14 cellular contexts compared by ENCODE assay signal in genomic region chr5:139699352-139699751, GRCh38. TPM values are rescaled to one million over a fixed set of nuclear protein-coding genes. Genes with fewer than 3 reads are reported as not detected.
DNase-seq lines count a peak whose midpoint lies in the region; ATAC-seq and TF ChIP-seq lines count a peak whose summit lies in the region.
"Had no signal": no experiment of that assay in that cellular context is flagged by ENCODE, and none has a peak within 500 bp of the region (broad histone marks: within the 10 kb centered on the region; RNA-seq: fewer than 3 reads in every experiment).

No MANE protein-coding gene starts in this region.

- in situ Hi-C loops in KBM-7 (cut with MboI; ENCODE audit: low pct_unique_long_range_greater_than_20kb, low sequenced_read_pairs), result no loop called here

- no peak overlapping the region for H2AFZ ChIP-seq in neural progenitor cell (replicated peaks)

- H3K36me3 Mint-ChIP-seq in neural progenitor cell, result no peaks in the 10 kb centered on the region

- no peak for TF ChIP-seq CTCF in right atrium auricular region (IDR thresholded peaks at IDR 0.05)
- TF ChIP-seq CTCF in coronary artery (IDR thresholded peaks at IDR 0.05), result no peak
- no peak for TF ChIP-seq CTCF in neural progenitor cell (IDR thresholded peaks at IDR 0.05)
- TF ChIP-seq CTCF in uterus (IDR thresholded peaks at IDR 0.05), result no peak

- ATAC-seq in Right ventricle myocardium inferior, result no peak

- peak overlapping the region; percentile 57 for H3K4me3 Mint-ChIP-seq in neural progenitor cell
- H3K4me3 Mint-ChIP-seq: activated B cell treated with CpG ODN at 0.5 μM for 24 hours had no signal

- H3K9me3 ChIP-seq in right atrium auricular region (no peaks in the 10 kb centered on the region), neural progenitor cell (ENCODE audit: low read depth) (no peaks in the 10 kb centered on the region), uterus (no peaks in the 10 kb centered on the region)

- peak overlapping the region; percentile 87 to 90 for H3K27ac ChIP-seq in right atrium auricular region
- H3K27ac ChIP-seq in coronary artery, result peak overlapping the region; percentile 44 to 95
- no peak overlapping the region for H3K27ac ChIP-seq in neural progenitor cell
- peak overlapping the region; percentile 37 to 95 for H3K27ac ChIP-seq in uterus

- H3K4me1 ChIP-seq in right atrium auricular region, result peaks cover 2 to 47% of the 10 kb centered on the region in 2 donors
- H3K4me1 ChIP-seq in neural progenitor cell, result peaks cover 40% of the 10 kb centered on the region
- peaks cover 0 to 26% of the 10 kb centered on the region in 2 donors for H3K4me1 ChIP-seq in uterus

- TF ChIP-seq POLR2A in uterus (IDR thresholded peaks at IDR 0.05), result no peak

- H3K79me2 ChIP-seq in neural progenitor cell (ENCODE audit: low read depth), result no peaks in the 10 kb centered on the region

- peaks cover 11% of the 10 kb centered on the region for H3K27me3 Mint-ChIP-seq in neural progenitor cell (ENCODE audit: insufficient read depth, low read depth)

- no peak overlapping the region for H3K4me3 ChIP-seq in right atrium auricular region
- no peak overlapping the region for H3K4me3 ChIP-seq in coronary artery
- H3K4me3 ChIP-seq in neural progenitor cell, result no peak overlapping the region
- no peak overlapping the region for H3K4me3 ChIP-seq in uterus

- no peak overlapping the region for H3K9ac ChIP-seq in neural progenitor cell

- H3K36me3 ChIP-seq in right atrium auricular region (no peaks in the 10 kb centered on the region), neural progenitor cell (no peaks in the 10 kb centered on the region), uterus (no peaks in the 10 kb centered on the region)

- no peaks in the 10 kb centered on the region for H4K20me1 ChIP-seq in neural progenitor cell (ENCODE audit: low read depth)

- intact Hi-C loops in Right ventricle myocardium inferior (cut with DNase I), result loop anchor here (5.0 kb wide), 1 partner anchor 68 kb away; no protein-coding TSS in a partner anchor
- intact Hi-C loops in uterus (cut with DNase I; ENCODE audit: low total_unique reads), result no loop called here

- peaks cover 3% of the 10 kb centered on the region for H3K9me3 Mint-ChIP-seq in neural progenitor cell
- H3K9me3 Mint-ChIP-seq: activated B cell treated with CpG ODN at 0.5 μM for 24 hours; activated T-helper 2 cell treated with anti-CD3 and anti-CD28 coated beads, Interferon-gamma antibody, Interleukin-2, Interleukin-4, amounts not matched to agents 10 μg/mL and 5 μg/mL and 100 μg/mL, durations not matched to agents 14 hours and 24 hours and 36 hours had no signal

- peaks cover 55% of the 10 kb centered on the region for H3K4me1 Mint-ChIP-seq in neural progenitor cell

- H3F3A ChIP-seq in neural progenitor cell (ENCODE audit: low read depth), result peaks cover 66% of the 10 kb centered on the region

- H3K27me3 ChIP-seq in right atrium auricular region, result no peaks in the 10 kb centered on the region
- H3K27me3 ChIP-seq in neural progenitor cell, result peaks cover 30% of the 10 kb centered on the region
- no peaks in the 10 kb centered on the region for H3K27me3 ChIP-seq in uterus

- DNase-seq in right atrium auricular region (ENCODE audit: low spot score) (no peak), Right ventricle myocardium inferior (ENCODE audit: missing footprints) (no peak), coronary artery (ENCODE audit: low spot score) (no peak), neural progenitor cell (ENCODE audit: low spot score) (no peak), uterus (no peak), SW480 (ENCODE audit: low spot score) (no peak), KBM-7 (no peak)
- no peak for DNase-seq in stimulated activated CD8-positive, alpha-beta memory T cell treated with anti-CD3 and anti-CD28 coated beads, Interleukin-4, amount 100 ng/mL, for 48 hours
- DNase-seq: activated B cell treated with CpG ODN at 0.5 μM for 24 hours; effector CD4-positive, alpha-beta T cell; MM.1S; NCI-H2081 treated with DMSO at 0.1 percent for 48 hours; T-helper 1 cell had no signal

- H3K27ac Mint-ChIP-seq in neural progenitor cell, result no peak overlapping the region
- H3K27ac Mint-ChIP-seq: activated T-helper 2 cell treated with anti-CD3 and anti-CD28 coated beads, Interferon-gamma antibody, Interleukin-2, Interleukin-4, amounts not matched to agents 10 μg/mL and 5 μg/mL and 100 μg/mL, durations not matched to agents 14 hours and 24 hours and 36 hours had no signal

- H3K4me2 ChIP-seq in neural progenitor cell, result no peak overlapping the region

RNA-seq across cellular contexts. Expression of gene CXXC5, which starts 51.2 kb away (rescaled TPM):
- total RNA-seq in right atrium auricular region (10 to 100 TPM; 57.9 to 59.5 TPM), Right ventricle myocardium inferior (74.1 TPM), neural progenitor cell (ENCODE audit: low replicate concordance) (17.2 and 25.6 TPM in 2 replicates), uterus (10 to 100 TPM in 3 of 4 donors, 1 to 10 TPM in 1; 3.3 to 51.3 (median 35.0) TPM)
